Comparison of ENCODE assay signal across 30 cellular contexts in the genomic region with DNA sequence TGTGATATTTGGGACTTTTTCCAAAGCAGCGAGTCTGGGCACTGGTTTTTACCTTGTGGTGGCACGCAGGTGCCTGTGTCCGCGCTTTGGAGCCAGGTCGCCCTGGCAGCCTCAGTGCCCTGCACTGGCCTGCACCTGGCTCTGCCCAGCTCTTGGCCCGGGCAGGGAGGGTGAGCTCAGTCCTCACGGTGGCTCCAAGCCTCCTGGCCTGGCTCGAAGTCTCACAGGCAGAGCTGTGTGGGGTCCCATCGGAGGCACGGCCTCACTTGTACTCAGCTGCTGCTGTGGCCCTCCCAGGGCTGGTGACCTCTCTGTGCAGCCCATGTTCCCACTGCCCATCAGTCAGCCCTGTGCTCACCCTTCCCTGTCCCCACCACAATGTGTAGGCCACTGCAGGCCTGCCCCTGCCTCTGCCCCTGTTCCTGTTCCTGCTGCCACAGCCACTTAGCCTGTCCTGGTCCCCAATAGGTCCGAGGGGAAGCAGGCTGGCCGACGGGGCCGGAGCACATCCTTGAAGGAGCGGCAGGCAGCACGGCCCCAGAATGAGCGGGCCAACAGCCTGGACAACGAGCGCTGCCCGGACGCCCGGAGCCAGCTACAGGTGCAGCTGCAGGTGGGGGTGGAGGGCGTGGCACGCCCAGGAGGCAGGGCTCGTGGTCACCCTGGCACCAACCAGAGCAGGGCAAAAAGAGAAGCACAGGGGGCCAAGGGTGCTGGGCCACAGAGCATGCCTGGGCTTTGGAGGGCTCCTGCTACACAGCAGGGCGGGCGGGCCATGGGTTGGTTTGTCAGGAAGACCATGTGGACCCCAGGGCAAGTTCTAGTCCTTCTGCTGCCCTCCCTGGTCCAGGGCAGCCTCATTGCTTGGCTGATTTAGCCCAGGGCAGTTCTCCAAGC.
"Had no signal": no experiment of that assay in that cellular context is flagged by ENCODE, and none has a peak within 500 bp of the region (broad histone marks: within the 10 kb centered on the region; RNA-seq: fewer than 3 reads in every experiment).

No MANE protein-coding gene starts in this region.

- H3K4me1 ChIP-seq: colonic mucosa, neural progenitor cell, psoas muscle, testis, tibial artery, upper lobe of left lung had no signal

- H3K27ac Mint-ChIP-seq: effector memory CD8-positive, alpha-beta T cell; naive thymus-derived CD4-positive, alpha-beta T cell; nephron; neural progenitor cell had no signal

- H3K27me3 ChIP-seq: colonic mucosa, esophagus squamous epithelium, heart right ventricle, neural progenitor cell, ovary, testis, tibial artery, upper lobe of left lung had no signal

- H3K9ac ChIP-seq: neural progenitor cell had no signal

- DNase-seq: colonic mucosa; dermis blood vessel endothelial cell; effector memory CD8-positive, alpha-beta T cell; erythroblast; esophagus squamous epithelium; foreskin melanocyte; glutamatergic neuron; heart right ventricle; hippocampal formation; mesendoderm; midbrain; naive thymus-derived CD4-positive, alpha-beta T cell; nucleus accumbens; stimulated activated CD4-positive, alpha-beta T cell treated with anti-CD3 and anti-CD28 coated beads, Interleukin-12 subunit alpha, Interleukin-12 subunit beta, amount 100 ng/mL, for 4 hours; stimulated activated CD4-positive, alpha-beta T cell treated with anti-CD3 and anti-CD28 coated beads, Interleukin-1b, Interleukin-23, amount 100 ng/mL, for 48 hours; stimulated activated CD4-positive, alpha-beta T cell treated with anti-CD3 and anti-CD28 coated beads, Interleukin-4, amount 100 ng/mL, for 1 hour; stimulated activated CD8-positive, alpha-beta memory T cell treated with anti-CD3 and anti-CD28 coated beads, Interleukin-4, amount 100 ng/mL, for 48 hours; stimulated activated naive CD4-positive, alpha-beta T cell; substantia nigra; testis; tibial artery had no signal

- H3K4me2 ChIP-seq: neural progenitor cell, smooth muscle cell had no signal

- H3K27me3 Mint-ChIP-seq: central memory CD8-positive, alpha-beta T cell; effector memory CD8-positive, alpha-beta T cell; naive thymus-derived CD4-positive, alpha-beta T cell had no signal

- H3K4me3 Mint-ChIP-seq: central memory CD8-positive, alpha-beta T cell; effector memory CD8-positive, alpha-beta T cell; naive thymus-derived CD4-positive, alpha-beta T cell; nephron; neural progenitor cell had no signal

- H3K27ac ChIP-seq: colonic mucosa, esophagus squamous epithelium, heart right ventricle, neural progenitor cell, ovary, psoas muscle, testis, tibial artery, upper lobe of left lung had no signal

- H2AFZ ChIP-seq: neural progenitor cell had no signal

- H3K9me3 ChIP-seq: colonic mucosa, esophagus squamous epithelium, heart right ventricle, ovary, psoas muscle, testis, tibial artery, upper lobe of left lung had no signal

- H3K9me3 Mint-ChIP-seq: central memory CD8-positive, alpha-beta T cell; effector memory CD8-positive, alpha-beta T cell; naive thymus-derived CD4-positive, alpha-beta T cell; nephron; neural progenitor cell had no signal

- H3K4me3 ChIP-seq: colonic mucosa, esophagus squamous epithelium, heart right ventricle, neural progenitor cell, ovary, psoas muscle, smooth muscle cell, testis, tibial artery, upper lobe of left lung had no signal

- H3K4me1 Mint-ChIP-seq: central memory CD8-positive, alpha-beta T cell; nephron; neural progenitor cell had no signal

- ATAC-seq: effector memory CD8-positive, alpha-beta T cell; heart right ventricle; left lobe of liver; naive thymus-derived CD4-positive, alpha-beta T cell; psoas muscle; sciatic nerve had no signal

- H3K36me3 ChIP-seq: colonic mucosa, neural progenitor cell, ovary had no signal
